In genomic region chr3:49104427-49105291, GRCh38 we compare ENCODE assay signal across 8 cellular contexts. TPM values are rescaled to one million over a fixed set of nuclear protein-coding genes. Genes with fewer than 3 reads are reported as not detected.
DNase-seq lines count a peak whose midpoint lies in the region; ATAC-seq, FAIRE-seq and TF ChIP-seq lines count a peak whose summit lies in the region.

Gene QARS1 (minus strand): TSS chr3:49104757. CDS start chr3:49104733, 24 bp downstream.

- H3K27ac ChIP-seq in MM.1S (ENCODE audit: low read length): peak within 1 kb of the TSS; percentile 38; the same call in 1 of the 2 replicates
- peak within 1 kb of the TSS; percentile 70 for H3K27ac ChIP-seq in neural cell (ENCODE audit: low read length)

- H3K4me3 ChIP-seq in MM.1S (ENCODE audit: low read length) (peak within 1 kb of the TSS; percentile 84), neural cell (ENCODE audit: low read length) (peak within 1 kb of the TSS; percentile 97)

- TF ChIP-seq POLR2A in H54 (IDR thresholded peaks at IDR 0.05; ENCODE audit: low read depth, low read length): peak; percentile 43; the same call in 1 of the 2 replicates

- 0 out of 2 replicates have a peak, but pooled peaks cover 5% of the 10 kb centered on the region for H3K4me1 ChIP-seq in MM.1S (ENCODE audit: low read length)

- TF ChIP-seq CTCF in MM.1S (IDR thresholded peaks at IDR 0.05; ENCODE audit: low read length) (no peak), neural cell (IDR thresholded peaks at IDR 0.05; ENCODE audit: poor library complexity, severe bottlenecking) (no peak)

- H3K36me3 ChIP-seq in MM.1S (replicated peaks; ENCODE audit: insufficient read depth, low read length): no peaks in the 10 kb centered on the region
- no peaks in the 10 kb centered on the region for H3K36me3 ChIP-seq in neural cell (ENCODE audit: insufficient read depth, low read length)

- no peak for TF ChIP-seq EP300 in neural cell (conservative IDR thresholded peaks at IDR 0.05; ENCODE audit: poor library complexity, severe bottlenecking)

- H3K9me2 ChIP-seq in MM.1S (replicated peaks; ENCODE audit: insufficient read depth, low read length): no peaks in the 10 kb centered on the region
- no peaks in the 10 kb centered on the region for H3K9me2 ChIP-seq in neural cell (ENCODE audit: insufficient read depth, low read length)

- H3K27me3 ChIP-seq in MM.1S (replicated peaks; ENCODE audit: insufficient read depth, low read length) (no peaks in the 10 kb centered on the region), neural cell (ENCODE audit: insufficient read depth, low read depth, low read length) (no peaks in the 10 kb centered on the region)

- H3K4me2 ChIP-seq in MM.1S (ENCODE audit: low read depth, low read length): peak within 1 kb of the TSS; percentile 79
- H3K4me2 ChIP-seq in neural cell (ENCODE audit: low read length): peak within 1 kb of the TSS; percentile 92

- peak within 1 kb of the TSS; percentile 92 to 100 for H3K4me3 Mint-ChIP-seq in stimulated activated naive CD8-positive, alpha-beta T cell treated with anti-CD3 and anti-CD28 coated beads, Interleukin-15, amount 100 ng/mL, for 72 hours

- no peaks in the 10 kb centered on the region for H3K27me3 Mint-ChIP-seq in stimulated activated naive CD8-positive, alpha-beta T cell treated with anti-CD3 and anti-CD28 coated beads, Interleukin-15, amount 100 ng/mL, for 72 hours

- no peak for TF ChIP-seq RAD21 in neural cell (conservative IDR thresholded peaks at IDR 0.05)

- no peak for FAIRE-seq in H54 (lab: Jason Lieb, UNC)

- H3K9me3 Mint-ChIP-seq in stimulated activated naive CD8-positive, alpha-beta T cell treated with anti-CD3 and anti-CD28 coated beads, Interleukin-15, amount 100 ng/mL, for 72 hours: no peaks in the 10 kb centered on the region

- peak within 1 kb of the TSS; percentile 88 for H3K9ac ChIP-seq in MM.1S (ENCODE audit: low read length)
- H3K9ac ChIP-seq in neural cell (ENCODE audit: low read length): peak within 1 kb of the TSS; percentile 81

- peaks cover 4% of the 10 kb centered on the region; the same call in 1 of the 2 replicates for H3F3A ChIP-seq in MM.1S (ENCODE audit: insufficient read depth, low read length)
- H3F3A ChIP-seq in neural cell (ENCODE audit: insufficient read depth, low read length, poor library complexity, severe bottlenecking): peaks cover 3% of the 10 kb centered on the region

- peak within 1 kb of the TSS; percentile 99 to 100 for H3K27ac Mint-ChIP-seq in stimulated activated naive CD8-positive, alpha-beta T cell treated with anti-CD3 and anti-CD28 coated beads, Interleukin-15, amount 100 ng/mL, for 72 hours

- peaks cover 22% of the 10 kb centered on the region for H3K79me2 ChIP-seq in MM.1S (ENCODE audit: low read length)
- peaks cover 10% of the 10 kb centered on the region for H3K79me2 ChIP-seq in neural cell (replicated peaks; ENCODE audit: insufficient read depth, low read length)

- H3K4me1 Mint-ChIP-seq in stimulated activated naive CD8-positive, alpha-beta T cell treated with anti-CD3 and anti-CD28 coated beads, Interleukin-15, amount 100 ng/mL, for 72 hours: peaks cover 44% of the 10 kb centered on the region

- ATAC-seq in stimulated activated naive CD8-positive, alpha-beta T cell treated with anti-CD3 and anti-CD28 coated beads, Interleukin-15, amount 100 ng/mL, for 72 hours: peak; percentile 98

- no peaks in the 10 kb centered on the region for H4K20me1 ChIP-seq in MM.1S (ENCODE audit: insufficient read depth, low read length)
- H4K20me1 ChIP-seq in neural cell (ENCODE audit: insufficient read depth): no peaks in the 10 kb centered on the region

- H2AFZ ChIP-seq in MM.1S (ENCODE audit: low read length) (peak within 1 kb of the TSS; percentile 86), neural cell (ENCODE audit: low read depth, low read length) (peak within 1 kb of the TSS; percentile 49)

- DNase-seq in EL (peak; percentile 94), H54 (ENCODE audit: insufficient read length, low spot score) (peak; percentile 97), MM.1S (peak; percentile 94), SIG-M5 treated with dmso at 0.1 percent for 504 hours (lab: John Stamatoyannopoulos, UW; ENCODE audit: unreplicated experiment) (peak; percentile 96), activated gamma-delta T cell (lab: John Stamatoyannopoulos, UW) (peak; percentile 66), fibroblast of the conjunctiva (ENCODE audit: low read depth) (peak; percentile 83)
- DNase-seq in stimulated activated naive CD8-positive, alpha-beta T cell treated with anti-CD3 and anti-CD28 coated beads, Interleukin-15, amount 100 ng/mL, for 72 hours: peak; percentile 84 to 89

- no peaks in the 10 kb centered on the region for H3K9me3 ChIP-seq in MM.1S (replicated peaks; ENCODE audit: insufficient read depth, low read length)
- no peaks in the 10 kb centered on the region for H3K9me3 ChIP-seq in neural cell (ENCODE audit: low read length)

TF ChIP-seq in neural cell, 6 proteins besides CTCF, POLR2A, EP300 and RAD21:
- TF ChIP-seq TAF1 (IDR thresholded peaks at IDR 0.05; ENCODE audit: low read depth): peak; percentile 71
- peak; percentile 58 for TF ChIP-seq REST (IDR thresholded peaks at IDR 0.05; ENCODE audit: borderline replicate concordance)
- TF ChIP-seq MXI1 (conservative IDR thresholded peaks at IDR 0.05; ENCODE audit: poor library complexity, severe bottlenecking): peak; percentile 86
- no peak for TF ChIP-seq SMC3 (conservative IDR thresholded peaks at IDR 0.05; ENCODE audit: poor library complexity)
- TF ChIP-seq POLR2AphosphoS5 (IDR thresholded peaks at IDR 0.05): peak; percentile 74
TF ChIP-seq in neural cell: peak in this region for 4.

RNA-seq across cellular contexts. Expression of gene QARS1, which starts in this region (rescaled TPM):
- 174 and 212 TPM in 2 replicates for polyA plus RNA-seq in neural cell
- 196 and 206 TPM in 2 replicates for polyA minus RNA-seq in neural cell

Comparison
In these comparisons a context has a peak if more than half of its experiments do, and no peak if none do; other contexts are left out.
1. Peak in every context shown above with its lines: DNase-seq, ATAC-seq, H3K4me3 ChIP-seq and H3K27ac ChIP-seq.